In genomic region chr14:99579903-99580570, GRCh38 we compare ENCODE assay signal across 9 cellular contexts. TPM values are rescaled to one million over a fixed set of nuclear protein-coding genes. Genes with fewer than 3 reads are reported as not detected.
A peak's percentile ranks its signal among the peaks of the same experiment; 100 is the strongest.
DNase-seq lines count a peak whose midpoint lies in the region; ATAC-seq, FAIRE-seq and TF ChIP-seq lines count a peak whose summit lies in the region.
"Had no signal": no experiment of that assay in that cellular context is flagged by ENCODE, and none has a peak within 500 bp of the region (broad histone marks: within the 10 kb centered on the region; RNA-seq: fewer than 3 reads in every experiment).

No MANE protein-coding gene starts in this region.

- H3K4me1 ChIP-seq in breast epithelium (peaks cover 8 to 23% of the 10 kb centered on the region in 2 donors), lower lobe of right lung (peaks cover 47% of the 10 kb centered on the region)

- no peak for TF ChIP-seq CTCF in breast epithelium (IDR thresholded peaks at IDR 0.05)
- TF ChIP-seq CTCF in lower lobe of right lung (IDR thresholded peaks at IDR 0.05): no peak

- no peak for FAIRE-seq in GM12892 (lab: Jason Lieb, UNC)

- DNase-seq in Right ventricle myocardium inferior (ENCODE audit: missing footprints) (peak; percentile 27), left cardiac atrium (no peak), breast epithelium (ENCODE audit: low spot score in 2 of 2) (peak in 1 of 2 donors; percentile 67), lower lobe of right lung (peak; percentile 70), germinal center (ENCODE audit: low spot score) (no peak), GM12892 (ENCODE audit: insufficient read length) (no peak), NOMO-1 (lab: John Stamatoyannopoulos, UW; ENCODE audit: unreplicated experiment in 2 of 2) (no peak)
- DNase-seq: amygdala had no signal

- H3K27me3 ChIP-seq in breast epithelium (no peaks in the 10 kb centered on the region), lower lobe of right lung (ENCODE audit: low read depth) (no peaks in the 10 kb centered on the region)

- H3K27ac ChIP-seq in breast epithelium: peak overlapping the region; percentile 89 to 92
- peak overlapping the region; percentile 79 for H3K27ac ChIP-seq in lower lobe of right lung

- intact Hi-C loops in Right ventricle myocardium inferior (cut with DNase I): loop anchor here (2.0 kb wide), 1 partner anchor 15 kb away; no protein-coding TSS in a partner anchor
- intact Hi-C loops in left cardiac atrium (cut with DNase I): no loop called here
- intact Hi-C loops in breast epithelium (cut with DNase I; ENCODE audit: low total_unique reads): no loop called here
- intact Hi-C loops in lower lobe of right lung (cut with DNase I): no loop called here

- H3K36me3 ChIP-seq in breast epithelium: no peaks in the 10 kb centered on the region
- no peaks in the 10 kb centered on the region for H3K36me3 ChIP-seq in lower lobe of right lung

- H3K9me3 ChIP-seq in breast epithelium: no peaks in the 10 kb centered on the region
- H3K9me3 ChIP-seq in lower lobe of right lung: no peaks in the 10 kb centered on the region

- TF ChIP-seq POLR2A in breast epithelium (IDR thresholded peaks at IDR 0.05) (no peak), GM12892 (IDR thresholded peaks at IDR 0.05; ENCODE audit: low read depth, low read length) (no peak)

- ATAC-seq in Right ventricle myocardium inferior: no peak
- ATAC-seq in left cardiac atrium: no peak
- ATAC-seq in lower lobe of right lung: peak; percentile 69 to 79
- no peak for ATAC-seq in HG03139 (IDR thresholded peaks at IDR 0.05; ENCODE audit: unreplicated experiment)

- peak overlapping the region in 1 of 3 donors; percentile 3 for H3K4me3 ChIP-seq in breast epithelium
- H3K4me3 ChIP-seq in lower lobe of right lung: peak overlapping the region; percentile 14

RNA-seq across cellular contexts. Expression of gene CCDC85C, which starts 24.0 kb away (rescaled TPM):
- total RNA-seq in Right ventricle myocardium inferior (53.1 TPM), left cardiac atrium (10 to 100 TPM; 21.4 to 24.7 TPM), breast epithelium (1 to 10 TPM; 1.3 to 8.3 (median 4.3) TPM), lower lobe of right lung (15.3 TPM)
- polyA plus RNA-seq in GM12892 (2012; ENCODE audit: missing spikeins): 1.2 TPM

Comparison
In these comparisons a context has a peak if more than half of its experiments do, and no peak if none do; other contexts are left out.
1. DNase-seq: peak in Right ventricle myocardium inferior (single experiment) and lower lobe of right lung (single experiment); none in left cardiac atrium (single experiment), germinal center (single experiment), GM12892 (single experiment) and NOMO-1 (0 of 2).
2. ATAC-seq: peak in lower lobe of right lung (2 of 2); none in Right ventricle myocardium inferior (single experiment), left cardiac atrium (0 of 2) and HG03139 (single experiment).